Comparison of ENCODE assay signal across 1 cellular context in genomic region chr20:16729565-16730460, GRCh38.
A peak's percentile ranks its signal among the peaks of the same experiment; 100 is the strongest.
TF ChIP-seq lines count a peak whose summit lies in the region.

Gene SNRPB2, plus strand, starts transcription at chr20:16730026. Its CDS starts 1,677 bp downstream, at chr20:16731703.

TF ChIP-seq in SK-N-SH, 30 proteins besides CTCF, POLR2A, EP300 and RAD21 (continued from another document):
- TF ChIP-seq SIN3A (IDR thresholded peaks at IDR 0.05; ENCODE audit: borderline replicate concordance, low read depth, low read length) (peak; percentile 95), MAX (IDR thresholded peaks at IDR 0.05; ENCODE audit: low read depth) (peak; percentile 89), CHD2 (IDR thresholded peaks at IDR 0.05; ENCODE audit: low read length, partially characterized antibody) (peak; percentile 84), REST (IDR thresholded peaks at IDR 0.05; ENCODE audit: low read depth, low read length) (0 out of 2 replicates have a peak, but pooled peaks have one; percentile 41), RFX5 (IDR thresholded peaks at IDR 0.05; ENCODE audit: low read length) (no peak), TEAD4 (IDR thresholded peaks at IDR 0.05; ENCODE audit: borderline replicate concordance, insufficient read depth) (no peak), YY1 (IDR thresholded peaks at IDR 0.05; ENCODE audit: low read depth) (peak; percentile 84; the same call in 1 of the 2 replicates)
